Comparison of ENCODE assay signal across 8 cellular contexts in the genomic region with DNA sequence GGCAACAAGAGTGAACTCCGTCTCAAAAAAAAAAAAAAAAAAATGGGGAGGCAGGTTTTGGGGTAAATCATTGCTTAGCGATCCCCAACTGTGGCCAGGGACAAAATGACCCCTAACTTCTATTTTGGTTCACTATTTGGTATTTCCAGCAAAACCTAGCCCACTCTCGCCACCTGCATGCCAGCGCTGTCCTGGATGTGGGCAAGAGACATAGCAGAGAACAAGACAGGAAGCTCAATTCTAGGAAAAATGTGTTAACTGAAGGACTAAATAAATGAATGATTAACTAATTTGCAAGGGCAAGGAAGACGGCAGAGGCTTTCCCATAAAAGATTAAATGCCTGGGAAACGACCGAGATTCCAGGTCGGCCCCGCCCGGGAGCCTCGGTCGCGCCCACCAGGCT.
DNase-seq lines count a peak whose midpoint lies in the region; ATAC-seq and TF ChIP-seq lines count a peak whose summit lies in the region.

No MANE protein-coding gene starts in this region.

- H3K36me3 ChIP-seq in KMS-11 (ENCODE audit: insufficient read depth) (no peaks in the 10 kb centered on the region), mucosa of rectum (ENCODE audit: control insufficient read depth in 2 of 2, insufficient read depth in 2 of 2, low read length in 2 of 2) (peaks cover 0 to 12% of the 10 kb centered on the region in 2 donors)

- no peaks in the 10 kb centered on the region for H3K4me1 ChIP-seq in KMS-11 (ENCODE audit: low read depth, poor library complexity, severe bottlenecking)
- H3K4me1 ChIP-seq in mucosa of rectum (ENCODE audit: control insufficient read depth in 2 of 2, insufficient read depth in 2 of 2, low read length in 2 of 2) = no peaks in the 10 kb centered on the region

- no peaks in the 10 kb centered on the region for H3K79me2 ChIP-seq in KMS-11 (ENCODE audit: insufficient read depth, low read depth)

- H3K27me3 ChIP-seq in KMS-11 (ENCODE audit: insufficient read depth, low read depth) (no peaks in the 10 kb centered on the region), mucosa of rectum (ENCODE audit: control insufficient read depth in 2 of 2, insufficient read depth in 2 of 2, low read length in 2 of 2) (no peaks in the 10 kb centered on the region)

- no peaks in the 10 kb centered on the region for H3K9me3 ChIP-seq in mucosa of rectum (ENCODE audit: control insufficient read depth in 2 of 2, low read length in 2 of 2)

- H3K27ac ChIP-seq in KMS-11 = no peak overlapping the region
- H3K27ac ChIP-seq in cingulate gyrus (ENCODE audit: low read depth, low read length) = peak overlapping the region; percentile 91
- peak overlapping the region; percentile 90 to 95 for H3K27ac ChIP-seq in mucosa of rectum (ENCODE audit: low read depth in 2 of 2, low read length in 2 of 2)

- H3K4me2 ChIP-seq in KMS-11 = peak overlapping the region; percentile 23; the same call in 1 of the 2 replicates

- H4K20me1 ChIP-seq in KMS-11 (ENCODE audit: insufficient read depth) = no peaks in the 10 kb centered on the region

- no peak for TF ChIP-seq CTCF in KMS-11 (conservative IDR thresholded peaks at IDR 0.05; ENCODE audit: low read depth, low read length)

- DNase-seq in NCI-H2171 treated with DMSO at 0.1 percent for 48 hours (lab: John Stamatoyannopoulos, UW) (no peak), NCI-H510A (lab: John Stamatoyannopoulos, UW) (no peak), NCI-H2081 (lab: John Stamatoyannopoulos, UW) (no peak)

- H3K9ac ChIP-seq in KMS-11 = no peak overlapping the region
- H3K9ac ChIP-seq in mucosa of rectum (ENCODE audit: low read depth in 1 of 2, low read length in 2 of 2) = peak overlapping the region; percentile 83 to 87

- H2AFZ ChIP-seq in KMS-11 (ENCODE audit: low read depth) = peak overlapping the region; percentile 71; the same call in 1 of the 2 replicates

- peak overlapping the region; percentile 76 for H3K4me3 ChIP-seq in GM08714 (ENCODE audit: low read length)
- H3K4me3 ChIP-seq in KMS-11 (IDR thresholded peaks at IDR 0.05; ENCODE audit: insufficient read depth, low read depth, low read length) = no peak overlapping the region
- H3K4me3 ChIP-seq in mucosa of rectum (ENCODE audit: low read length in 2 of 2) = peak overlapping the region; percentile 78 to 96

- no peak for ATAC-seq in GM19395 (IDR thresholded peaks at IDR 0.05; ENCODE audit: unreplicated experiment)
